ENCODE assay signal across 17 cellular contexts in genomic region chr13:40598599-40598998, GRCh38.
DNase-seq lines count a peak whose midpoint lies in the region; ATAC-seq, FAIRE-seq and TF ChIP-seq lines count a peak whose summit lies in the region.
"Had no signal": no experiment of that assay in that cellular context is flagged by ENCODE, and none has a peak within 500 bp of the region (broad histone marks: within the 10 kb centered on the region; RNA-seq: fewer than 3 reads in every experiment).

No MANE protein-coding gene starts in this region.

- H3K36me3 ChIP-seq in CD4-positive, alpha-beta memory T cell (ENCODE audit: insufficient read depth, low read length) = no peaks in the 10 kb centered on the region
- H3K36me3 ChIP-seq: suprapubic skin had no signal

- FAIRE-seq in GM19239 (lab: Jason Lieb, UNC) (peak; percentile 64), H54 (lab: Jason Lieb, UNC) (no peak)
- FAIRE-seq: frontal cortex, G401.6 had no signal

- no peak for DNase-seq in CD4-positive, alpha-beta memory T cell
- no peak for DNase-seq in GM19239 (ENCODE audit: insufficient read length, low spot score)
- no peak for DNase-seq in activated naive CD8-positive, alpha-beta T cell treated with anti-CD3 and anti-CD28 coated beads, Interleukin-2, amount 50 U/mL, for 24 hours
- DNase-seq in omental fat pad (ENCODE audit: low spot score) = no peak
- no peak for DNase-seq in stimulated activated naive CD4-positive, alpha-beta T cell treated with Interleukin-2 at 50 U/mL for 16 hours (lab: John Stamatoyannopoulos, UW)
- no peak for DNase-seq in NCI-H2196 (lab: John Stamatoyannopoulos, UW; ENCODE audit: unreplicated experiment)
- DNase-seq in H54 (ENCODE audit: insufficient read length, low spot score) = no peak
- DNase-seq: NCI-H1417, NCI-H510A, RPMI8226, T-helper 9 cell had no signal

- intact Hi-C loops in CD4-positive, alpha-beta memory T cell (cut with micrococcal nuclease) = no loop called here

- no peak overlapping the region for H3K4me3 ChIP-seq in CD4-positive, alpha-beta memory T cell (ENCODE audit: low read length in 2 of 2)
- H3K4me3 ChIP-seq: suprapubic skin had no signal

- ATAC-seq in activated naive CD8-positive, alpha-beta T cell treated with anti-CD3 and anti-CD28 coated beads, Interleukin-2, amount 50 U/mL, for 24 hours = no peak
- ATAC-seq in omental fat pad (ENCODE audit: low FRiP score) (peak; percentile 11), HG03571 (IDR thresholded peaks at IDR 0.05; ENCODE audit: unreplicated experiment) (no peak)
- ATAC-seq: sciatic nerve had no signal

- peaks cover 73 to 94% (median 86%) of the 10 kb centered on the region in 4 donors for H3K4me1 Mint-ChIP-seq in CD4-positive, alpha-beta memory T cell
- H3K4me1 Mint-ChIP-seq in activated naive CD8-positive, alpha-beta T cell treated with anti-CD3 and anti-CD28 coated beads, Interleukin-2, amount 50 U/mL, for 24 hours = peaks cover 99% of the 10 kb centered on the region

- no peak for TF ChIP-seq POLR2A in H54 (IDR thresholded peaks at IDR 0.05; ENCODE audit: low read depth, low read length)

- no peaks in the 10 kb centered on the region for H3K9me3 Mint-ChIP-seq in CD4-positive, alpha-beta memory T cell
- no peaks in the 10 kb centered on the region for H3K9me3 Mint-ChIP-seq in activated naive CD8-positive, alpha-beta T cell treated with anti-CD3 and anti-CD28 coated beads, Interleukin-2, amount 50 U/mL, for 24 hours

- no peak overlapping the region for H3K27ac ChIP-seq in CD4-positive, alpha-beta memory T cell (ENCODE audit: low read depth, low read length)

- no peaks in the 10 kb centered on the region for H3K9me3 ChIP-seq in CD4-positive, alpha-beta memory T cell (ENCODE audit: control insufficient read depth in 1 of 2, low read length in 2 of 2)
- H3K9me3 ChIP-seq: suprapubic skin had no signal

- peak overlapping the region; percentile 76 to 90 (median 87) for H3K27ac Mint-ChIP-seq in CD4-positive, alpha-beta memory T cell
- peak overlapping the region; percentile 96 for H3K27ac Mint-ChIP-seq in activated naive CD8-positive, alpha-beta T cell treated with anti-CD3 and anti-CD28 coated beads, Interleukin-2, amount 50 U/mL, for 24 hours

- H3K4me1 ChIP-seq in CD4-positive, alpha-beta memory T cell (ENCODE audit: insufficient read depth, low read length) = peaks cover 98% of the 10 kb centered on the region

- no peaks in the 10 kb centered on the region for H3K27me3 Mint-ChIP-seq in CD4-positive, alpha-beta memory T cell
- H3K27me3 Mint-ChIP-seq in activated naive CD8-positive, alpha-beta T cell treated with anti-CD3 and anti-CD28 coated beads, Interleukin-2, amount 50 U/mL, for 24 hours = no peaks in the 10 kb centered on the region

- no peaks in the 10 kb centered on the region for H3K27me3 ChIP-seq in CD4-positive, alpha-beta memory T cell (ENCODE audit: insufficient read depth, low read length)
- H3K27me3 ChIP-seq: suprapubic skin had no signal

- no peaks in the 10 kb centered on the region for H3K36me3 Mint-ChIP-seq in CD4-positive, alpha-beta memory T cell
- peaks cover 6% of the 10 kb centered on the region for H3K36me3 Mint-ChIP-seq in activated naive CD8-positive, alpha-beta T cell treated with anti-CD3 and anti-CD28 coated beads, Interleukin-2, amount 50 U/mL, for 24 hours (ENCODE audit: low read depth)

- peak overlapping the region; percentile 3 to 73 (median 67) for H3K4me3 Mint-ChIP-seq in CD4-positive, alpha-beta memory T cell
- H3K4me3 Mint-ChIP-seq in activated naive CD8-positive, alpha-beta T cell treated with anti-CD3 and anti-CD28 coated beads, Interleukin-2, amount 50 U/mL, for 24 hours = peak overlapping the region; percentile 76
- H3K4me3 Mint-ChIP-seq: CD14-positive monocyte had no signal

- CTCF ChIA-PET in CD4-positive, alpha-beta memory T cell (lab: Charles Lee; ENCODE audit: partially characterized antibody) = interaction anchor here (0.5 to 2.1 kb wide), 5 partner anchors 9 to 529 kb away, joined by 3 to 5 read pairs (median 3); no protein-coding TSS in a partner anchor

- POLR2A ChIA-PET in CD4-positive, alpha-beta memory T cell (lab: Charles Lee; ENCODE audit: partially characterized antibody) = interaction anchor here (0.7 to 1.2 kb wide), 6 partner anchors 10 to 463 kb away, joined by 3 to 5 read pairs (median 3); no protein-coding TSS in a partner anchor

- no peak for TF ChIP-seq CTCF in omental fat pad (IDR thresholded peaks at IDR 0.05)
